ENCODE assay signal across 16 cellular contexts in the genomic region with DNA sequence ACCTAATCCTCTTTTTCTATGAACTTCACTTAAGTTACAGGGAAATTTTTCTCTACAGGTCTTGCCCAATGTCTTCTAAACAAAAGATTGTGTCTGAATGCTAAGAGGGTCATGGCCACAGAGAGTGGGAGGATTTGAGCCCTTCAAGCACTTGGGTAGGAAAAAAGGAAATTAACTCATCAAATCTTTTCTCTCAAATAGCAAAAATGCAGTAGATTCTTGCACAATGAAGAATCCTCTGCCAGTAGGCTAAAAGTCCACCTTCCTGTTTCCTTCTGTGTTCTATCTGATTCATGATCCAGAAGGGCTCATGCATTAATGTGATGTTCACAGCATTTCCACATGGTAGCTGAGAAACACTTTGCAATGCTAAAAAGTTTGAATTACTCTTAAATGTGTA.
DNase-seq lines count a peak whose midpoint lies in the region; ATAC-seq and TF ChIP-seq lines count a peak whose summit lies in the region.
"Had no signal": no experiment of that assay in that cellular context is flagged by ENCODE, and none has a peak within 500 bp of the region (broad histone marks: within the 10 kb centered on the region; RNA-seq: fewer than 3 reads in every experiment).

No MANE protein-coding gene starts in this region.

- no peaks in the 10 kb centered on the region for H3K4me1 ChIP-seq in RWPE2 (ENCODE audit: insufficient read depth, poor library complexity, severe bottlenecking)

- 0 out of 3 replicates have a peak, but pooled peaks have one; percentile 33 for ATAC-seq in RWPE2 (ENCODE audit: low read depth)
- ATAC-seq in HG02798 (IDR thresholded peaks at IDR 0.05; ENCODE audit: poor library complexity, unreplicated experiment): no peak
- ATAC-seq: activated T-cell treated with anti-CD3 and anti-CD28 coated beads, Interleukin-2, amount 50 U/mL, for 4 hours; HCT116; left lobe of liver; SK-N-SH treated with all-trans-retinoic acid at 6 μM for 48 hours had no signal

- no peak overlapping the region for H3K27ac ChIP-seq in RWPE2 (ENCODE audit: poor library complexity, severe bottlenecking)

- DNase-seq in HCEC 1CT (peak; percentile 6), RWPE2 (ENCODE audit: low spot score) (no peak), dermis microvascular lymphatic vessel endothelial cell (ENCODE audit: low read depth in 2 of 2) (peak; percentile 31 to 46), skeletal muscle cell (ENCODE audit: low read depth) (peak; percentile 68), NCI-H2029 (lab: John Stamatoyannopoulos, UW) (no peak)
- DNase-seq in central memory CD4-positive, alpha-beta T cell: no peak
- DNase-seq: activated CD4-positive, alpha-beta T cell treated with anti-CD3 and anti-CD28 coated beads for 1 hour; activated T-cell treated with anti-CD3 and anti-CD28 coated beads, Interleukin-2, amount 50 U/mL, for 4 hours; DMS79; NCI-H1436; NCI-H748 treated with DMSO at 0.1 percent for 48 hours; stimulated activated naive CD4-positive, alpha-beta T cell had no signal

- no peak for TF ChIP-seq CTCF in RWPE2 (IDR thresholded peaks at IDR 0.05; ENCODE audit: poor library complexity, severe bottlenecking)

- H3K27me3 ChIP-seq in RWPE2 (ENCODE audit: insufficient read depth, poor library complexity, severe bottlenecking): no peaks in the 10 kb centered on the region

- no peaks in the 10 kb centered on the region for H3K36me3 ChIP-seq in RWPE2 (ENCODE audit: low read depth)

- H3K9me3 ChIP-seq in RWPE2 (ENCODE audit: severe bottlenecking): no peaks in the 10 kb centered on the region

- no peak overlapping the region for H3K4me3 ChIP-seq in RWPE2 (ENCODE audit: severe bottlenecking)
- H3K4me3 ChIP-seq in skeletal muscle cell (ENCODE audit: low read depth, low read length): no peak overlapping the region

Comparison
In these comparisons a context has a peak if more than half of its experiments do, and no peak if none do; other contexts are left out.
1. DNase-seq: peak in HCEC 1CT (single experiment), dermis microvascular lymphatic vessel endothelial cell (2 of 2) and skeletal muscle cell (single experiment); none in RWPE2 (single experiment), central memory CD4-positive, alpha-beta T cell (single experiment) and NCI-H2029 (single experiment).